ENCODE assay signal across 25 cellular contexts in genomic region chr7:22633286-22633953, GRCh38.
"Had no signal": no experiment of that assay in that cellular context is flagged by ENCODE, and none has a peak within 500 bp of the region (broad histone marks: within the 10 kb centered on the region; RNA-seq: fewer than 3 reads in every experiment).

No MANE protein-coding gene starts in this region.

- H3K36me3 ChIP-seq: esophagus squamous epithelium, heart left ventricle, right atrium auricular region, upper lobe of right lung had no signal

- H3K4me2 ChIP-seq: smooth muscle cell had no signal

- H3K27me3 ChIP-seq: esophagus squamous epithelium, heart left ventricle, right atrium auricular region, upper lobe of right lung had no signal

- H3K27me3 Mint-ChIP-seq: progenitor cell of endocrine pancreas; stimulated activated naive B cell treated with anti-CD40 and anti-IgM and Interleukin-4, amounts not matched to agents 10 μg/mL and 1 μg/mL and 100 μg/mL, for 72 hours had no signal

- ATAC-seq: activated CD8-positive, alpha-beta T cell treated with anti-CD3 and anti-CD28 coated beads for 36 hours; activated naive CD8-positive, alpha-beta T cell treated with anti-CD3 and anti-CD28 coated beads, Interleukin-2, amount 50 U/mL, for 24 hours; heart left ventricle; left lobe of liver; SK-N-SH treated with all-trans-retinoic acid at 6 μM for 48 hours; T-cell; upper lobe of right lung; WTC11 had no signal

- DNase-seq: activated CD4-positive, alpha-beta T cell treated with anti-CD3 and anti-CD28 coated beads for 48 hours; activated CD8-positive, alpha-beta T cell treated with anti-CD3 and anti-CD28 coated beads for 36 hours; activated effector memory CD4-positive, alpha-beta T cell treated with Interleukin-2 at 50 U/mL for 16 hours; activated naive CD4-positive, alpha-beta T cell treated with anti-CD3 and anti-CD28 coated beads, Interleukin-2, amount 10 ng/mL, durations not matched to agents 7 days and 5 days; activated naive CD8-positive, alpha-beta T cell treated with anti-CD3 and anti-CD28 coated beads, Interleukin-2, amount 50 U/mL, for 24 hours; activated T-cell treated with anti-CD3 and anti-CD28 coated beads, Interleukin-2, amount 50 U/mL, for 48 hours; aorta; effector CD8-positive, alpha-beta T cell; esophagus squamous epithelium; heart left ventricle; kidney; nephron progenitor cell; occipital lobe; stimulated activated CD4-positive, alpha-beta T cell treated with anti-CD3 and anti-CD28 coated beads, Interleukin-4, amount 100 ng/mL, for 4 hours; stimulated activated naive B cell treated with anti-CD40 and anti-IgM and Interleukin-4, amounts not matched to agents 10 μg/mL and 1 μg/mL and 100 μg/mL, for 72 hours; T-cell; upper lobe of right lung had no signal

- H3K9me3 Mint-ChIP-seq: activated CD8-positive, alpha-beta T cell treated with anti-CD3 and anti-CD28 coated beads for 36 hours; activated naive CD8-positive, alpha-beta T cell treated with anti-CD3 and anti-CD28 coated beads, Interleukin-2, amount 50 U/mL, for 24 hours; dendritic cell treated with granulocyte-macrophage colony-stimulating factor and Interleukin-4, amounts not matched to agents 40 ng/mL and 50 ng/mL, for 4 days; mesothelial cell of epicardium; nephron progenitor cell; stimulated activated naive B cell treated with anti-CD40 and anti-IgM and Interleukin-4, amounts not matched to agents 10 μg/mL and 1 μg/mL and 100 μg/mL, for 72 hours; T-cell; WTC11 had no signal

- H3K36me3 Mint-ChIP-seq: mesothelial cell of epicardium, T-cell, WTC11 had no signal

- H3K27ac ChIP-seq: heart left ventricle, right atrium auricular region, upper lobe of right lung had no signal

- H3K9me3 ChIP-seq: esophagus squamous epithelium, heart left ventricle, right atrium auricular region, upper lobe of right lung had no signal

- H3K27ac Mint-ChIP-seq: activated CD8-positive, alpha-beta T cell treated with anti-CD3 and anti-CD28 coated beads for 36 hours; activated naive CD4-positive, alpha-beta T cell treated with anti-CD3 and anti-CD28 coated beads, Interleukin-2, amount 10 ng/mL, durations not matched to agents 7 days and 5 days; activated naive CD8-positive, alpha-beta T cell treated with anti-CD3 and anti-CD28 coated beads, Interleukin-2, amount 50 U/mL, for 24 hours; dendritic cell treated with granulocyte-macrophage colony-stimulating factor and Interleukin-4, amounts not matched to agents 40 ng/mL and 50 ng/mL, for 4 days; mesothelial cell of epicardium; nephron progenitor cell; progenitor cell of endocrine pancreas; stimulated activated naive B cell treated with anti-CD40 and anti-IgM and Interleukin-4, amounts not matched to agents 10 μg/mL and 1 μg/mL and 100 μg/mL, for 72 hours; T-cell; WTC11 had no signal

- H3K4me3 ChIP-seq: esophagus squamous epithelium, heart left ventricle, right atrium auricular region, smooth muscle cell, upper lobe of right lung had no signal

- H3K4me1 Mint-ChIP-seq: activated naive CD8-positive, alpha-beta T cell treated with anti-CD3 and anti-CD28 coated beads, Interleukin-2, amount 50 U/mL, for 24 hours; T-cell had no signal

- H3K4me3 Mint-ChIP-seq: activated CD8-positive, alpha-beta T cell treated with anti-CD3 and anti-CD28 coated beads for 36 hours; activated naive CD4-positive, alpha-beta T cell treated with anti-CD3 and anti-CD28 coated beads, Interleukin-2, amount 10 ng/mL, durations not matched to agents 7 days and 5 days; activated naive CD8-positive, alpha-beta T cell treated with anti-CD3 and anti-CD28 coated beads, Interleukin-2, amount 50 U/mL, for 24 hours; dendritic cell treated with granulocyte-macrophage colony-stimulating factor and Interleukin-4, amounts not matched to agents 40 ng/mL and 50 ng/mL, for 4 days; mesothelial cell of epicardium; nephron progenitor cell; stimulated activated naive B cell treated with anti-CD40 and anti-IgM and Interleukin-4, amounts not matched to agents 10 μg/mL and 1 μg/mL and 100 μg/mL, for 72 hours; T-cell; WTC11 had no signal
